ENCODE assay signal across 1 cellular context in genomic region chr10:123555616-123556015, GRCh38.
TF ChIP-seq lines count a peak whose summit lies in the region.

No MANE protein-coding gene starts in this region.

TF ChIP-seq in GM23338, 12 proteins besides CTCF, POLR2A, EP300 and RAD21:
- TF ChIP-seq, protein P1, sequence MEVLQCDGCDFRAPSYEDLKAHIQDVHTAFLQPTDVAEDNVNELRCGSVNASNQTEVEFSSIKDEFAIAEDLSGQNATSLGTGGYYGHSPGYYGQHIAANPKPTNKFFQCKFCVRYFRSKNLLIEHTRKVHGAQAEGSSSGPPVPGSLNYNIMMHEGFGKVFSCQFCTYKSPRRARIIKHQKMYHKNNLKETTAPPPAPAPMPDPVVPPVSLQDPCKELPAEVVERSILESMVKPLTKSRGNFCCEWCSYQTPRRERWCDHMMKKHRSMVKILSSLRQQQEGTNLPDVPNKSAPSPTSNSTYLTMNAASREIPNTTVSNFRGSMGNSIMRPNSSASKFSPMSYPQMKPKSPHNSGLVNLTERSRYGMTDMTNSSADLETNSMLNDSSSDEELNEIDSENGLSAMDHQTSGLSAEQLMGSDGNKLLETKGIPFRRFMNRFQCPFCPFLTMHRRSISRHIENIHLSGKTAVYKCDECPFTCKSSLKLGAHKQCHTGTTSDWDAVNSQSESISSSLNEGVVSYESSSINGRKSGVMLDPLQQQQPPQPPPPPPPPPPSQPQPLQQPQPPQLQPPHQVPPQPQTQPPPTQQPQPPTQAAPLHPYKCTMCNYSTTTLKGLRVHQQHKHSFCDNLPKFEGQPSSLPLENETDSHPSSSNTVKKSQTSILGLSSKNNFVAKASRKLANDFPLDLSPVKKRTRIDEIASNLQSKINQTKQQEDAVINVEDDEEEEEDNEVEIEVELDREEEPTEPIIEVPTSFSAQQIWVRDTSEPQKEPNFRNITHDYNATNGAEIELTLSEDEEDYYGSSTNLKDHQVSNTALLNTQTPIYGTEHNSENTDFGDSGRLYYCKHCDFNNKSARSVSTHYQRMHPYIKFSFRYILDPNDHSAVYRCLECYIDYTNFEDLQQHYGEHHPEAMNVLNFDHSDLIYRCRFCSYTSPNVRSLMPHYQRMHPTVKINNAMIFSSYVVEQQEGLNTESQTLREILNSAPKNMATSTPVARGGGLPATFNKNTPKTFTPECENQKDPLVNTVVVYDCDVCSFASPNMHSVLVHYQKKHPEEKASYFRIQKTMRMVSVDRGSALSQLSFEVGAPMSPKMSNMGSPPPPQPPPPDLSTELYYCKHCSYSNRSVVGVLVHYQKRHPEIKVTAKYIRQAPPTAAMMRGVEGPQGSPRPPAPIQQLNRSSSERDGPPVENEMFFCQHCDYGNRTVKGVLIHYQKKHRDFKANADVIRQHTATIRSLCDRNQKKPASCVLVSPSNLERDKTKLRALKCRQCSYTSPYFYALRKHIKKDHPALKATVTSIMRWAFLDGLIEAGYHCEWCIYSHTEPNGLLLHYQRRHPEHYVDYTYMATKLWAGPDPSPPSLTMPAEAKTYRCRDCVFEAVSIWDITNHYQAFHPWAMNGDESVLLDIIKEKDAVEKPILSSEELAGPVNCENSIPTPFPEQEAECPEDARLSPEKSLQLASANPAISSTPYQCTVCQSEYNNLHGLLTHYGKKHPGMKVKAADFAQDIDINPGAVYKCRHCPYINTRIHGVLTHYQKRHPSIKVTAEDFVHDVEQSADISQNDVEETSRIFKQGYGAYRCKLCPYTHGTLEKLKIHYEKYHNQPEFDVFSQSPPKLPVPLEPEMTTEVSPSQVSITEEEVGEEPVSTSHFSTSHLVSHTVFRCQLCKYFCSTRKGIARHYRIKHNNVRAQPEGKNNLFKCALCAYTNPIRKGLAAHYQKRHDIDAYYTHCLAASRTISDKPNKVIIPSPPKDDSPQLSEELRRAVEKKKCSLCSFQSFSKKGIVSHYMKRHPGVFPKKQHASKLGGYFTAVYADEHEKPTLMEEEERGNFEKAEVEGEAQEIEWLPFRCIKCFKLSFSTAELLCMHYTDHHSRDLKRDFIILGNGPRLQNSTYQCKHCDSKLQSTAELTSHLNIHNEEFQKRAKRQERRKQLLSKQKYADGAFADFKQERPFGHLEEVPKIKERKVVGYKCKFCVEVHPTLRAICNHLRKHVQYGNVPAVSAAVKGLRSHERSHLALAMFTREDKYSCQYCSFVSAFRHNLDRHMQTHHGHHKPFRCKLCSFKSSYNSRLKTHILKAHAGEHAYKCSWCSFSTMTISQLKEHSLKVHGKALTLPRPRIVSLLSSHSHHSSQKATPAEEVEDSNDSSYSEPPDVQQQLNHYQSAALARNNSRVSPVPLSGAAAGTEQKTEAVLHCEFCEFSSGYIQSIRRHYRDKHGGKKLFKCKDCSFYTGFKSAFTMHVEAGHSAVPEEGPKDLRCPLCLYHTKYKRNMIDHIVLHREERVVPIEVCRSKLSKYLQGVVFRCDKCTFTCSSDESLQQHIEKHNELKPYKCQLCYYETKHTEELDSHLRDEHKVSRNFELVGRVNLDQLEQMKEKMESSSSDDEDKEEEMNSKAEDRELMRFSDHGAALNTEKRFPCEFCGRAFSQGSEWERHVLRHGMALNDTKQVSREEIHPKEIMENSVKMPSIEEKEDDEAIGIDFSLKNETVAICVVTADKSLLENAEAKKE (CRISPR knock-in tag; IDR thresholded peaks at IDR 0.05), result no peak
- no peak for TF ChIP-seq ZNF114 (CRISPR knock-in tag; IDR thresholded peaks at IDR 0.05)
- TF ChIP-seq EZH2phosphoT487 (IDR thresholded peaks at IDR 0.05; ENCODE audit: unreplicated experiment), result no peak
- TF ChIP-seq, protein P2, sequence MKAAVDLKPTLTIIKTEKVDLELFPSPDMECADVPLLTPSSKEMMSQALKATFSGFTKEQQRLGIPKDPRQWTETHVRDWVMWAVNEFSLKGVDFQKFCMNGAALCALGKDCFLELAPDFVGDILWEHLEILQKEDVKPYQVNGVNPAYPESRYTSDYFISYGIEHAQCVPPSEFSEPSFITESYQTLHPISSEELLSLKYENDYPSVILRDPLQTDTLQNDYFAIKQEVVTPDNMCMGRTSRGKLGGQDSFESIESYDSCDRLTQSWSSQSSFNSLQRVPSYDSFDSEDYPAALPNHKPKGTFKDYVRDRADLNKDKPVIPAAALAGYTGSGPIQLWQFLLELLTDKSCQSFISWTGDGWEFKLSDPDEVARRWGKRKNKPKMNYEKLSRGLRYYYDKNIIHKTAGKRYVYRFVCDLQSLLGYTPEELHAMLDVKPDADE (IDR thresholded peaks at IDR 0.05), result no peak
